In genomic region chr3:24965706-24966105, GRCh38 we compare ENCODE assay signal across 29 cellular contexts.
"Had no signal": no experiment of that assay in that cellular context is flagged by ENCODE, and none has a peak within 500 bp of the region (broad histone marks: within the 10 kb centered on the region; RNA-seq: fewer than 3 reads in every experiment).

No MANE protein-coding gene starts in this region.

- H3K4me1 ChIP-seq: heart right ventricle, left lung, neural progenitor cell, prostate gland, spleen, suprapubic skin, uterus had no signal

- DNase-seq: heart right ventricle; left colon; left lung; mesendoderm; naive B cell; natural killer cell; nephron progenitor cell; occipital lobe; ovary; retina; right cardiac atrium; small intestine; spleen; stimulated activated CD4-positive, alpha-beta T cell treated with anti-CD3 and anti-CD28 coated beads, Interleukin-4, amount 100 ng/mL, for 24 hours; stimulated activated naive CD4-positive, alpha-beta T cell; tibial artery; uterus had no signal

- ATAC-seq: heart right ventricle; left colon; left lung; natural killer cell; right cardiac atrium; sciatic nerve; stimulated activated effector memory CD8-positive, alpha-beta T cell treated with anti-CD3 and anti-CD28 coated beads, Interleukin-12 subunit alpha, Interleukin-12 subunit beta, amount 100 ng/mL, for 72 hours had no signal

- H3K9ac ChIP-seq: neural progenitor cell had no signal

- H2AFZ ChIP-seq: hepatocyte, neural progenitor cell had no signal

- H3K4me3 Mint-ChIP-seq: mesothelial cell of epicardium; naive B cell; natural killer cell; nephron progenitor cell; neural progenitor cell; stimulated activated effector memory CD8-positive, alpha-beta T cell treated with anti-CD3 and anti-CD28 coated beads, Interleukin-12 subunit alpha, Interleukin-12 subunit beta, amount 100 ng/mL, for 72 hours; stimulated activated naive CD8-positive, alpha-beta T cell treated with anti-CD3 and anti-CD28 coated beads, Interleukin-15, Interleukin-2, amounts not matched to agents 100 ng/mL and 50 ng/mL, for 24 hours; type B pancreatic cell had no signal

- H3K9me3 Mint-ChIP-seq: mesothelial cell of epicardium; natural killer cell; neural progenitor cell; stimulated activated naive CD8-positive, alpha-beta T cell treated with anti-CD3 and anti-CD28 coated beads, Interleukin-15, Interleukin-2, amounts not matched to agents 100 ng/mL and 50 ng/mL, for 24 hours; type B pancreatic cell had no signal

- H3K36me3 Mint-ChIP-seq: mesothelial cell of epicardium; naive B cell; natural killer cell; neural progenitor cell; stimulated activated effector memory CD8-positive, alpha-beta T cell treated with anti-CD3 and anti-CD28 coated beads, Interleukin-12 subunit alpha, Interleukin-12 subunit beta, amount 100 ng/mL, for 72 hours; type B pancreatic cell had no signal

- H3K79me2 ChIP-seq: hepatocyte had no signal

- H3K27me3 Mint-ChIP-seq: naive B cell; stimulated activated naive CD8-positive, alpha-beta T cell treated with anti-CD3 and anti-CD28 coated beads, Interleukin-15, Interleukin-2, amounts not matched to agents 100 ng/mL and 50 ng/mL, for 24 hours; type B pancreatic cell had no signal

- H3K27ac Mint-ChIP-seq: mesothelial cell of epicardium; naive B cell; natural killer cell; nephron progenitor cell; neural progenitor cell; stimulated activated effector memory CD8-positive, alpha-beta T cell treated with anti-CD3 and anti-CD28 coated beads, Interleukin-12 subunit alpha, Interleukin-12 subunit beta, amount 100 ng/mL, for 72 hours; stimulated activated naive CD8-positive, alpha-beta T cell treated with anti-CD3 and anti-CD28 coated beads, Interleukin-15, Interleukin-2, amounts not matched to agents 100 ng/mL and 50 ng/mL, for 24 hours; type B pancreatic cell had no signal

- H3K36me3 ChIP-seq: heart right ventricle, left lung, neural progenitor cell, neutrophil, ovary, prostate gland, spleen, suprapubic skin, thoracic aorta, tibial artery, uterus had no signal

- H3K4me2 ChIP-seq: hepatocyte, neural progenitor cell had no signal

- H3K9me3 ChIP-seq: heart right ventricle, left lung, neutrophil, ovary, prostate gland, spleen, suprapubic skin, thoracic aorta, tibial artery, uterus had no signal

- H3K27me3 ChIP-seq: heart right ventricle, hepatocyte, left lung, neural progenitor cell, neutrophil, ovary, spleen, suprapubic skin, tibial artery, uterus had no signal

- H3K4me1 Mint-ChIP-seq: naive B cell; natural killer cell; neural progenitor cell; stimulated activated effector memory CD8-positive, alpha-beta T cell treated with anti-CD3 and anti-CD28 coated beads, Interleukin-12 subunit alpha, Interleukin-12 subunit beta, amount 100 ng/mL, for 72 hours had no signal

- H3K27ac ChIP-seq: heart right ventricle, hepatocyte, left lung, neural progenitor cell, neutrophil, ovary, prostate gland, spleen, suprapubic skin, thoracic aorta, tibial artery, uterus had no signal

- H3K4me3 ChIP-seq: heart right ventricle, hepatocyte, left lung, lung, neural progenitor cell, ovary, prostate gland, spleen, suprapubic skin, thoracic aorta, tibial artery, uterus had no signal
